ENCODE assay signal across 7 cellular contexts in the genomic region with DNA sequence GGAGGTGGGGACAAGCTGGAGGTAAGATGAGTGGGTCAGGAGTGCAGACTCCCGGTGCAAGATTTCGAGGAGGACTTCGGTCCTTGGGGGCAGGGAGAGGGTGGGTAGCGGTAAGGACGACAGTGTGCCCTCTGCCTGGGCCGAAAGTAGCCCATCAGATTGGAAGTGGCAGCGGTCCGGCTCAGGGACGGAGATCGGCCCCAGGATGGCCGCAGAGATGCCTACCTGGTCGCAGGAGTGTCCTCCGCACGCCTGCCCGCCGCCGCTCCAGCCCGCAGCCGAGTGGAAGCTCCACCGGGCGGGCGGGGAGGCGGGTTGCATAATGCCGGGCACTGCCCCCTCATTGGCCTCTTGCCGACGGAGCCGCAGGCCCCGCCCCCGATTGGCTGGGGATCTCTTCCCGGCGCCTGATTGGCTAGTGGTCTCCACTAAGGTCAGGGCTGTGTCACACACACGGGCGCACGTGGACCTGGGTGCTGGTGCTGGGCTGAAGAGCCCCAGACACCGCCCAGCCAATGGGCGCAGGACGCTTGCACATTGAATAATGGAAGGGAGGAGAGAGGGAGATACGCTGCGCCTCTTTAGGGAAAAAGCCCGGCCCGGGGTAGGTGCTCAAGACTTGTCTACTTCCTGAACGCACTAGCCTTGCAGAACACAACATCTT. TPM values are rescaled to one million over a fixed set of nuclear protein-coding genes. Genes with fewer than 3 reads are reported as not detected.
DNase-seq lines count a peak whose midpoint lies in the region; ATAC-seq and TF ChIP-seq lines count a peak whose summit lies in the region.

TSS of gene PER1 (minus strand) at position 293 of the 664 bp plus-strand sequence. CDS start 1,698 bp downstream, outside the sequence.

- H3K4me1 ChIP-seq in adipocyte (ENCODE audit: control insufficient read depth, insufficient read depth, low read length) (peaks cover 34% of the 10 kb centered on the region), ovary (ENCODE audit: insufficient read depth) (peaks cover 12% of the 10 kb centered on the region), thyroid gland (peaks cover 36 to 37% of the 10 kb centered on the region in 2 donors)

- in situ Hi-C loops in GM13977 (cut with MboI; ENCODE audit: low pct_unique_long_range_greater_than_20kb, low sequenced_read_pairs, unreplicated experiment), result no loop called here

- peak; percentile 52 for ATAC-seq in Right ventricle myocardium superior (ENCODE audit: poor library complexity)

- TF ChIP-seq CTCF in GM13977 (IDR thresholded peaks at IDR 0.05; ENCODE audit: extremely low read depth, insufficient read depth, missing control alignments) (no peak), ovary (IDR thresholded peaks at IDR 0.05) (peak in 2 of 3 donors; percentile 2 to 24), thyroid gland (IDR thresholded peaks at IDR 0.05) (no peak)

- WGBS in ovary, 3 donors, result 1 to 3% (median 1%) methylated on average over 35 to 42 of the region's 42 CpGs
- 5 to 10% methylated on average over 25 to 35 of the region's 42 CpGs for WGBS in thyroid gland, 2 donors

- intact Hi-C loops in Right ventricle myocardium superior (cut with DNase I) (no loop called here), ovary (cut with DNase I) (loop anchor here in 1 of 4 donors (10.0 kb wide), 1 partner anchor 307 kb away; no protein-coding TSS in a partner anchor), thyroid gland (cut with DNase I) (no loop called here)

- peak; percentile 95 for DNase-seq in GM13977 (ENCODE audit: low spot score)
- peak; percentile 82 for DNase-seq in NCI-H1048 (lab: John Stamatoyannopoulos, UW)
- DNase-seq in T follicular helper cell (ENCODE audit: low read depth), result peak; percentile 78
- peak; percentile 97 for DNase-seq in adipocyte (ENCODE audit: low read depth)
- peak; percentile 99 for DNase-seq in Right ventricle myocardium superior
- peak; percentile 97 to 99 (median 98) for DNase-seq in ovary
- peak; percentile 98 for DNase-seq in thyroid gland

- H3K27me3 ChIP-seq in adipocyte (replicated peaks; ENCODE audit: control insufficient read depth, insufficient read depth, low read length) (no peaks in the 10 kb centered on the region), ovary (no peaks in the 10 kb centered on the region), thyroid gland (no peaks in the 10 kb centered on the region)

- no peaks in the 10 kb centered on the region for H3K9me3 ChIP-seq in adipocyte (ENCODE audit: control insufficient read depth, low read length)
- H3K9me3 ChIP-seq in ovary, result no peaks in the 10 kb centered on the region
- no peaks in the 10 kb centered on the region for H3K9me3 ChIP-seq in thyroid gland

- H3K36me3 ChIP-seq in adipocyte (ENCODE audit: control insufficient read depth, insufficient read depth, low read length, severe bottlenecking) (peaks cover 36% of the 10 kb centered on the region), ovary (no peaks in the 10 kb centered on the region), thyroid gland (peaks cover 36 to 40% of the 10 kb centered on the region in 2 donors)

- TF ChIP-seq EP300 in ovary (IDR thresholded peaks at IDR 0.05), result peak; percentile 73

- H3K4me3 ChIP-seq in adipocyte (ENCODE audit: low read length), result peak within 1 kb of the TSS; percentile 93
- H3K4me3 ChIP-seq in ovary, result peak within 1 kb of the TSS; percentile 56
- peak within 1 kb of the TSS; percentile 61 to 81 (median 63) for H3K4me3 ChIP-seq in thyroid gland (replicated peaks in 1 of 3)

- H3K27ac ChIP-seq in ovary, result peak within 1 kb of the TSS; percentile 94 to 96
- peak within 1 kb of the TSS; percentile 93 to 100 (median 98) for H3K27ac ChIP-seq in thyroid gland

- peak; percentile 90 for TF ChIP-seq POLR2A in ovary (IDR thresholded peaks at IDR 0.05)
- TF ChIP-seq POLR2A in thyroid gland (IDR thresholded peaks at IDR 0.05), result peak; percentile 85 to 97

- peak within 1 kb of the TSS; percentile 97 for H3K9ac ChIP-seq in adipocyte (ENCODE audit: low read length)

RNA-seq across cellular contexts. Expression of gene PER1, which starts in this region (rescaled TPM):
- total RNA-seq in Right ventricle myocardium superior (124 TPM), ovary (100 to 1,000 TPM in 6 of 7 donors, 10 to 100 TPM in 1; 74.9 to 394 (median 165) TPM), thyroid gland (100 to 1,000 TPM in 3 of 4 donors, 10 to 100 TPM in 1; 85.2 to 148 (median 137) TPM)
- polyA plus RNA-seq in ovary, result 100 to 1,000 TPM in 1 of 2 donors, 10 to 100 TPM in 1; 12.8 to 164 TPM

Comparison
In these comparisons a context has a peak if more than half of its experiments do, and no peak if none do; other contexts are left out.
1. Peak in every context shown above with its lines: DNase-seq, ATAC-seq, H3K4me3 ChIP-seq and H3K27ac ChIP-seq.
2. CTCF ChIP-seq: peak in ovary (2 of 3); none in GM13977 (single experiment) and thyroid gland (0 of 6).